Comparison of ENCODE assay signal across 8 cellular contexts in the genomic region with DNA sequence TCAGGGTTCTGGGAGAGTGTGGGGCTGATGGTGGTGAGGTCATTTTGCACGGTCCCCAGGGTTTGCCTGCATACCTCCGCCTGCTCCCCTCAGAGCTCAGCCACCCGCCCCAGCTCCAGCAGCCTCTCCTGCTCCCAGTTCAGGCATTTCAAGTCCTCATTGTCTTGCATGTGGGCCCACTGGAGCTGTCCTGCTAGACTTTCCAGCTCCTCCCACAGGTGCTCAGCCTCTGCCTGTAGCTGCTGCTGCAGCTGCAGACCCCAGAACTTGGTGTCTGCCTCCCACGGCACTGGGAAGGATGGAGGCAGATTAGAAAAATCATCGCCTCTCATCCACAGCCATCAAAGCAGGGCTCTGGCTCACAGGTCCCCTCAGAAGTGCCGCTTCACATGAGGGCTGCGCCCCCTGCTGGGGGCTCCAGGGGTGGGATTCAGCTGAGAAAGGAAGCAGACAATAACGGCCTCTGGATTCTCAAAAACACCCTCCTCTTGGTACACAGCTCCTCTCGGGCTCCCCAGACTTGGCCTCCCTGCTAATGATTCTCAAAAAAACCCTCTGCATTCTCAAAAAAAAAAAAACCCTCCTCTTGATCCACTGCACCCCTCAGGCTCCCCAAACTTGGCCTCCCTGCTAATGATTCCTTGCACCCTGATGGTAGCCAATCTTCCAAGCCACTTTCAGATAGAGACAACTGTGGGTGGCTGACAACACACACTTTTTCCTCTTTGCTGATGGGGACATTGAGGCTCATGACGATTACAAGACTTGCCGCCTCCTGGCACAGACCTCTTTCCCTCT.
DNase-seq lines count a peak whose midpoint lies in the region; ATAC-seq and TF ChIP-seq lines count a peak whose summit lies in the region.

No MANE protein-coding gene starts in this region.

- WGBS in right cardiac atrium: 36% methylated on average over 11 of the region's 11 CpGs
- WGBS in spleen, 5 donors: 41 to 51% (median 42%) methylated on average over 10 to 11 of the region's 11 CpGs

- peak; percentile 7 to 79 (median 41) for TF ChIP-seq CTCF in spleen (IDR thresholded peaks at IDR 0.05 in 8 of 11, conservative IDR thresholded peaks at IDR 0.05 in 3 of 11)

- H3K27ac ChIP-seq in right cardiac atrium (ENCODE audit: low read length): no peak overlapping the region
- H3K27ac ChIP-seq in spleen: no peak overlapping the region

- H3K4me1 ChIP-seq in right cardiac atrium (ENCODE audit: control insufficient read depth, insufficient read depth, low read length): no peaks in the 10 kb centered on the region
- H3K4me1 ChIP-seq in spleen: no peaks in the 10 kb centered on the region

- no peak for TF ChIP-seq POLR2A in spleen (IDR thresholded peaks at IDR 0.05)

- peak; percentile 64 to 83 for ATAC-seq in activated naive CD4-positive, alpha-beta T cell treated with anti-CD3 and anti-CD28 coated beads, Interleukin-2, amount 50 U/mL, for 72 hours
- peak; percentile 67 to 83 for ATAC-seq in right cardiac atrium
- no peak for ATAC-seq in HG03280 (IDR thresholded peaks at IDR 0.05; ENCODE audit: unreplicated experiment)
- no peak for ATAC-seq in HG02759 (IDR thresholded peaks at IDR 0.05; ENCODE audit: unreplicated experiment)

- H3K36me3 ChIP-seq in spleen: no peaks in the 10 kb centered on the region

- no peaks in the 10 kb centered on the region for H3K9me3 ChIP-seq in right cardiac atrium (ENCODE audit: control insufficient read depth, low read length)
- H3K9me3 ChIP-seq in spleen: no peaks in the 10 kb centered on the region

- no peaks in the 10 kb centered on the region for H3K9me3 Mint-ChIP-seq in activated naive CD4-positive, alpha-beta T cell treated with anti-CD3 and anti-CD28 coated beads, Interleukin-2, amount 50 U/mL, for 72 hours

- H3K27me3 ChIP-seq in right cardiac atrium (ENCODE audit: control insufficient read depth, insufficient read depth) (no peaks in the 10 kb centered on the region), spleen (replicated peaks in 1 of 7) (peaks cover 0 to 13% (median 0%) of the 10 kb centered on the region in 7 donors)

- H3K27ac Mint-ChIP-seq in activated naive CD4-positive, alpha-beta T cell treated with anti-CD3 and anti-CD28 coated beads, Interleukin-2, amount 50 U/mL, for 72 hours: no peak overlapping the region

- DNase-seq in COLO829 (ENCODE audit: low spot score) (peak; percentile 21), HPDE6-E6E7 (ENCODE audit: extremely low spot score) (peak; percentile 28), SK-N-DZ (ENCODE audit: low spot score) (peak; percentile 79), right cardiac atrium (peak; percentile 70 to 90 (median 88)), spleen (peak; percentile 79)
- DNase-seq in activated naive CD4-positive, alpha-beta T cell treated with anti-CD3 and anti-CD28 coated beads, Interleukin-2, amount 50 U/mL, for 72 hours (ENCODE audit: low spot score in 2 of 2): peak in 1 of 2 donors; percentile 83

- intact Hi-C loops in right cardiac atrium (cut with DNase I): no loop called here
- intact Hi-C loops in spleen (cut with DNase I; ENCODE audit: low total_unique reads): no loop called here

- H3K4me3 ChIP-seq in right cardiac atrium (ENCODE audit: low read length) (no peak overlapping the region), spleen (no peak overlapping the region)

- H3K36me3 Mint-ChIP-seq in activated naive CD4-positive, alpha-beta T cell treated with anti-CD3 and anti-CD28 coated beads, Interleukin-2, amount 50 U/mL, for 72 hours: no peaks in the 10 kb centered on the region

Comparison
In these comparisons a context has a peak if more than half of its experiments do, and no peak if none do; other contexts are left out.
1. ATAC-seq: peak in activated naive CD4-positive, alpha-beta T cell treated with anti-CD3 and anti-CD28 coated beads, Interleukin-2, amount 50 U/mL, for 72 hours (2 of 2) and right cardiac atrium (2 of 2); none in HG03280 (single experiment) and HG02759 (single experiment).